In genomic region chr3:100850721-100851120, GRCh38 we compare ENCODE assay signal across 8 cellular contexts.
"Had no signal": no experiment of that assay in that cellular context is flagged by ENCODE, and none has a peak within 500 bp of the region (broad histone marks: within the 10 kb centered on the region; RNA-seq: fewer than 3 reads in every experiment).

No MANE protein-coding gene starts in this region.

- FAIRE-seq: H1, H54, HTR-8/SVneo had no signal

- H3K4me2 ChIP-seq: GM23338 had no signal

- H3K4me3 Mint-ChIP-seq: GM23338, H9, IgD-negative memory B cell had no signal

- H2AFZ ChIP-seq: GM23338 had no signal

- H3K9me3 Mint-ChIP-seq: GM23338, H9 had no signal

- H3K27me3 Mint-ChIP-seq: IgD-negative memory B cell had no signal

- DNase-seq: H9, HCEC 1CT, KBM-7 had no signal

- H3K36me3 Mint-ChIP-seq: IgD-negative memory B cell had no signal

- ATAC-seq: GM23338 had no signal

- H3K4me3 ChIP-seq: GM23338 had no signal

- H3K27ac Mint-ChIP-seq: GM23338, H9, IgD-negative memory B cell had no signal

- H3K4me1 Mint-ChIP-seq: GM23338, H9 had no signal
